ENCODE assay signal across 10 cellular contexts in the genomic region with DNA sequence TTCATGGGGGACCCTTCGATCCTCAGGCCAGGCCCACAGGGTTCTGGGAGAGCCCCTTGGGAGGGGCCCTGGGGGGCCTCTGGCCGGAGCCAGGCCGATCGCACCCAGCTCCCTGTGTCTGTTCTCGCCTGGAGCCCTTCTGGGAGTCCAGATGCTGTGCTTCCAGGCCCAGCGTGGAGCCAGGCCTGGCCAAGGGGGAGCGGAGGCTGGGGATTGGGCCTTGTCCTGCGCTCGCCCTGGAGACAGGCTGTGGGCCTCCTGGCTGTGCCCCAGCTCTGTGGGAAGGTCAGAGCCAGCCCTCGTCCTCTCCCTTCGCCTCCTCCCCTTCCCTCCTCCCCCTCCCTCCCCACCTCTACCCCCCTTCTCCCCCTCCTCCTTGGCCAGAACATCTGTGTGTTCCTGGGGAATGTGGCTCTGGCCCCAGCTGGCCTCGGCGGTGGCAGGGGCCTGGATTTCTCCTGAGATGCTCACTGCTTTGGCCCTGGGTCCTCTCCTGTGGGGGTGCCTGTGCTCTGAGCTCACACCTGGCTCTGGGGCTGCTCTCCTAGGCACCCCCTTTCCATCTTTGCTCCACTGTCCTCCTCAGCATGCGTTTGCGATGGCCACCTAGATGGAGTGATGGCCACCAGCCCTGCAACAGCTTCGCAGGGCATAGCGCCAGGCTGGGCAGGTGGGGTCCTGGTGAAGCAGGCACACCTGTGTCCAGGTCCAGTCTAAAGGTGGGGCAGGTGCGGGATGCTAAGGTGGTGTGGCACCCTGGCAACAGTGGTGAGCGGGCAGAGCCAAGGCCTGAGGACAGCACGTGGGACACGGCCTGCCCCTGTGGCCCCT.
DNase-seq lines count a peak whose midpoint lies in the region; ATAC-seq and TF ChIP-seq lines count a peak whose summit lies in the region.
"Had no signal": no experiment of that assay in that cellular context is flagged by ENCODE, and none has a peak within 500 bp of the region (broad histone marks: within the 10 kb centered on the region; RNA-seq: fewer than 3 reads in every experiment).

No MANE protein-coding gene starts in this region.

- H3K27me3 Mint-ChIP-seq in activated CD4-positive, alpha-beta memory T cell treated with anti-CD3 and anti-CD28 coated beads, Interleukin-2, amount 10 ng/mL, durations not matched to agents 7 days and 5 days: no peaks in the 10 kb centered on the region
- H3K27me3 Mint-ChIP-seq in activated naive CD4-positive, alpha-beta T cell treated with anti-CD3 and anti-CD28 coated beads for 36 hours (ENCODE audit: low read depth): peaks cover 2% of the 10 kb centered on the region

- H3K27ac Mint-ChIP-seq in activated CD4-positive, alpha-beta memory T cell treated with anti-CD3 and anti-CD28 coated beads, Interleukin-2, amount 10 ng/mL, durations not matched to agents 7 days and 5 days: no peak overlapping the region
- no peak overlapping the region for H3K27ac Mint-ChIP-seq in activated naive CD4-positive, alpha-beta T cell treated with anti-CD3 and anti-CD28 coated beads for 36 hours

- H2BK120ac ChIP-seq in neuronal stem cell (ENCODE audit: low read depth, low read length): peak overlapping the region; percentile 68

- BruUV-seq in PC-3 (replicated peaks; lab: Mats Ljungman, UMichigan): no TSS peak

- no peak overlapping the region for H3K4me3 ChIP-seq in PC-3 (ENCODE audit: low read length)
- H3K4me3 ChIP-seq in gastroesophageal sphincter: no peak overlapping the region
- H3K4me3 ChIP-seq in neuronal stem cell (ENCODE audit: low read length in 2 of 2): peak overlapping the region; percentile 21 to 66

- no peaks in the 10 kb centered on the region for H3K9me3 Mint-ChIP-seq in activated CD4-positive, alpha-beta memory T cell treated with anti-CD3 and anti-CD28 coated beads, Interleukin-2, amount 10 ng/mL, durations not matched to agents 7 days and 5 days
- H3K9me3 Mint-ChIP-seq in activated naive CD4-positive, alpha-beta T cell treated with anti-CD3 and anti-CD28 coated beads for 36 hours: no peaks in the 10 kb centered on the region

- no peak overlapping the region for H3K4me3 Mint-ChIP-seq in activated CD4-positive, alpha-beta memory T cell treated with anti-CD3 and anti-CD28 coated beads, Interleukin-2, amount 10 ng/mL, durations not matched to agents 7 days and 5 days
- H3K4me3 Mint-ChIP-seq in activated naive CD4-positive, alpha-beta T cell treated with anti-CD3 and anti-CD28 coated beads for 36 hours: no peak overlapping the region

- peak overlapping the region; percentile 98 for H2AK5ac ChIP-seq in neuronal stem cell (ENCODE audit: low read depth, low read length)

- peak overlapping the region; percentile 91 for H2BK15ac ChIP-seq in neuronal stem cell (ENCODE audit: low read length)

- H2AFZ ChIP-seq in PC-3 (ENCODE audit: low read length) (no peak overlapping the region), neuronal stem cell (ENCODE audit: low read length) (peak overlapping the region; percentile 47)

- ATAC-seq in PC-3: peak; percentile 18; the same call in 1 of the 2 replicates
- peak; percentile 86 for ATAC-seq in gastroesophageal sphincter
- ATAC-seq in HG03565 (IDR thresholded peaks at IDR 0.05; ENCODE audit: unreplicated experiment): no peak
- no peak for ATAC-seq in HG02884 (IDR thresholded peaks at IDR 0.05; ENCODE audit: unreplicated experiment)

- H3K18ac ChIP-seq in neuronal stem cell (ENCODE audit: low read length): peak overlapping the region; percentile 96

- H4K8ac ChIP-seq in neuronal stem cell (ENCODE audit: low read depth, low read length): no peak overlapping the region

- H3K4me2 ChIP-seq in PC-3 (ENCODE audit: low read length): no peak overlapping the region
- H3K4me2 ChIP-seq in neuronal stem cell (ENCODE audit: insufficient read depth, low read length, poor library complexity, severe bottlenecking): no peak overlapping the region

- H3K27me3 ChIP-seq in PC-3 (ENCODE audit: low read length) (no peaks in the 10 kb centered on the region), gastroesophageal sphincter (no peaks in the 10 kb centered on the region), neuronal stem cell (ENCODE audit: control insufficient read depth in 3 of 3, insufficient read depth in 3 of 3, low read depth in 1 of 3, low read length in 3 of 3) (no peaks in the 10 kb centered on the region)

- H3K4me1 ChIP-seq in PC-3 (ENCODE audit: insufficient read depth, low read length) (peaks cover 8% of the 10 kb centered on the region), gastroesophageal sphincter (peaks cover 14 to 97% (median 42%) of the 10 kb centered on the region in 3 donors), neuronal stem cell (ENCODE audit: control insufficient read depth in 2 of 2, insufficient read depth in 1 of 2, low read depth in 1 of 2, low read length in 2 of 2) (peaks cover 34 to 44% of the 10 kb centered on the region in 2 donors)

- H3K9me2 ChIP-seq in PC-3 (replicated peaks; ENCODE audit: low read length): no peaks in the 10 kb centered on the region

- H3K36me3 Mint-ChIP-seq in activated CD4-positive, alpha-beta memory T cell treated with anti-CD3 and anti-CD28 coated beads, Interleukin-2, amount 10 ng/mL, durations not matched to agents 7 days and 5 days (ENCODE audit: low read depth): no peaks in the 10 kb centered on the region
- no peaks in the 10 kb centered on the region for H3K36me3 Mint-ChIP-seq in activated naive CD4-positive, alpha-beta T cell treated with anti-CD3 and anti-CD28 coated beads for 36 hours (ENCODE audit: low read depth)

- H2BK5ac ChIP-seq in neuronal stem cell (ENCODE audit: low read length): peak overlapping the region; percentile 90

- peak overlapping the region; percentile 93 for H2BK12ac ChIP-seq in neuronal stem cell (ENCODE audit: low read length)

- no peak for TF ChIP-seq CTCF in PC-3 (conservative IDR thresholded peaks at IDR 0.05; ENCODE audit: low read depth, low read length)
- TF ChIP-seq CTCF in gastroesophageal sphincter (IDR thresholded peaks at IDR 0.05): no peak

- POLR2A ChIA-PET in PC-3 (lab: Charles Lee; ENCODE audit: unreplicated experiment): no interaction called here
- POLR2A ChIA-PET in activated CD4-positive, alpha-beta memory T cell treated with anti-CD3 and anti-CD28 coated beads, Interleukin-2, amount 10 ng/mL, durations not matched to agents 7 days and 5 days (lab: Charles Lee): no interaction called here

- H3K27ac ChIP-seq in PC-3 (ENCODE audit: low read length): no peak overlapping the region
- H3K27ac ChIP-seq in gastroesophageal sphincter: peak overlapping the region; percentile 41 to 83 (median 82)
- peak overlapping the region; percentile 36 for H3K27ac ChIP-seq in neuronal stem cell (replicated peaks; ENCODE audit: low read length)

- 20% methylated on average over 2 of the region's 21 CpGs; no CpG with 5 or more reads in 1 of the 2 donors for WGBS in gastroesophageal sphincter (ENCODE audit: low coverage in 1 of 2), 2 donors
- WGBS in neuronal stem cell (ENCODE audit: extremely low coverage in 2 of 2, insufficient read length in 2 of 2, insufficient replicate concordance in 1 of 2), 2 donors: no CpG with 5 or more reads among the region's 21 CpGs

- DNase-seq in AG08395 (ENCODE audit: low spot score) (peak; percentile 95), PC-3 (no peak), neuronal stem cell (ENCODE audit: low spot score) (peak; percentile 48)
- no peak for DNase-seq in activated CD4-positive, alpha-beta memory T cell treated with anti-CD3 and anti-CD28 coated beads, Interleukin-2, amount 10 ng/mL, durations not matched to agents 7 days and 5 days
- no peak for DNase-seq in activated naive CD4-positive, alpha-beta T cell treated with anti-CD3 and anti-CD28 coated beads for 36 hours
- DNase-seq: activated CD4-positive, alpha-beta T cell treated with anti-CD3 and anti-CD28 coated beads for 1 hour; NCI-H1048 had no signal

- no peaks in the 10 kb centered on the region for H3K79me2 ChIP-seq in PC-3 (ENCODE audit: low read length)

- H3K23ac ChIP-seq in neuronal stem cell (ENCODE audit: low read depth, low read length, poor library complexity): peak overlapping the region; percentile 37

- no peaks in the 10 kb centered on the region for H3K4me1 Mint-ChIP-seq in activated CD4-positive, alpha-beta memory T cell treated with anti-CD3 and anti-CD28 coated beads, Interleukin-2, amount 10 ng/mL, durations not matched to agents 7 days and 5 days
- no peaks in the 10 kb centered on the region for H3K4me1 Mint-ChIP-seq in activated naive CD4-positive, alpha-beta T cell treated with anti-CD3 and anti-CD28 coated beads for 36 hours (ENCODE audit: low read depth)

- TF ChIP-seq POLR2A in gastroesophageal sphincter (IDR thresholded peaks at IDR 0.05): no peak

- CTCF ChIA-PET in PC-3 (lab: Charles Lee): no interaction called here
- CTCF ChIA-PET in activated CD4-positive, alpha-beta memory T cell treated with anti-CD3 and anti-CD28 coated beads, Interleukin-2, amount 10 ng/mL, durations not matched to agents 7 days and 5 days (lab: Charles Lee): no interaction called here
- CTCF ChIA-PET in activated naive CD4-positive, alpha-beta T cell treated with anti-CD3 and anti-CD28 coated beads for 36 hours (lab: Charles Lee): no interaction called here

- H3K14ac ChIP-seq in neuronal stem cell (ENCODE audit: low read length): peak overlapping the region; percentile 91

- no peaks in the 10 kb centered on the region for H3K79me1 ChIP-seq in neuronal stem cell (ENCODE audit: low read depth, low read length)

- no peak overlapping the region for H3K9ac ChIP-seq in PC-3 (ENCODE audit: low read length)
- peak overlapping the region; percentile 82 for H3K9ac ChIP-seq in neuronal stem cell (ENCODE audit: low read depth, low read length, poor library complexity)

- intact Hi-C loops in PC-3 (cut with micrococcal nuclease): no loop called here
- intact Hi-C loops in activated naive CD4-positive, alpha-beta T cell treated with anti-CD3 and anti-CD28 coated beads for 36 hours (cut with micrococcal nuclease): no loop called here

- no peaks in the 10 kb centered on the region for H4K20me1 ChIP-seq in PC-3 (ENCODE audit: low read length)

- H3F3A ChIP-seq in PC-3 (ENCODE audit: low read length, unreplicated experiment): no peaks in the 10 kb centered on the region

- no peaks in the 10 kb centered on the region for H3K36me3 ChIP-seq in PC-3 (ENCODE audit: low read depth, low read length)
- no peaks in the 10 kb centered on the region for H3K36me3 ChIP-seq in gastroesophageal sphincter
- no peaks in the 10 kb centered on the region for H3K36me3 ChIP-seq in neuronal stem cell (replicated peaks in 1 of 2; ENCODE audit: control insufficient read depth in 2 of 2, insufficient read depth in 2 of 2, low read length in 2 of 2)

- H3K9me3 ChIP-seq in PC-3 (ENCODE audit: low read length): no peaks in the 10 kb centered on the region
- H3K9me3 ChIP-seq in gastroesophageal sphincter: no peaks in the 10 kb centered on the region
- H3K9me3 ChIP-seq in neuronal stem cell (replicated peaks in 1 of 2; ENCODE audit: control insufficient read depth in 2 of 2, insufficient read depth in 1 of 2, low read depth in 1 of 2, low read length in 2 of 2): no peaks in the 10 kb centered on the region

- H3K4ac ChIP-seq in neuronal stem cell (ENCODE audit: low read length): peak overlapping the region; percentile 96

- TF ChIP-seq EP300 in gastroesophageal sphincter (IDR thresholded peaks at IDR 0.05): no peak

- H4K91ac ChIP-seq in neuronal stem cell (ENCODE audit: low read depth, low read length, poor library complexity): peak overlapping the region; percentile 93

Comparison
In these comparisons a context has a peak if more than half of its experiments do, and no peak if none do; other contexts are left out.
1. DNase-seq: peak in AG08395 (single experiment) and neuronal stem cell (single experiment); none in PC-3 (single experiment), activated CD4-positive, alpha-beta memory T cell treated with anti-CD3 and anti-CD28 coated beads, Interleukin-2, amount 10 ng/mL, durations not matched to agents 7 days and 5 days (single experiment) and activated naive CD4-positive, alpha-beta T cell treated with anti-CD3 and anti-CD28 coated beads for 36 hours (single experiment).
2. ATAC-seq: peak in PC-3 (single experiment) and gastroesophageal sphincter (single experiment); none in HG03565 (single experiment) and HG02884 (single experiment).
3. H3K4me3 ChIP-seq: peak in neuronal stem cell (2 of 2); none in PC-3 (single experiment) and gastroesophageal sphincter (0 of 2).